In genomic region chr2:240387669-240388358, GRCh38 we compare ENCODE assay signal across 8 cellular contexts. TPM values are rescaled to one million over a fixed set of nuclear protein-coding genes. Genes with fewer than 3 reads are reported as not detected.
A peak's percentile ranks its signal among the peaks of the same experiment; 100 is the strongest.
DNase-seq lines count a peak whose midpoint lies in the region; ATAC-seq lines count a peak whose summit lies in the region.

No MANE protein-coding gene starts in this region.

- ATAC-seq in GM19328 (IDR thresholded peaks at IDR 0.05; ENCODE audit: unreplicated experiment), result no peak

- DNase-seq in C1 segment of cervical spinal cord (lab: John Stamatoyannopoulos, UW) (peak in 11 of 14 donors; percentile 5 to 85 (median 35)), SHP77 (lab: John Stamatoyannopoulos, UW) (peak; percentile 71 to 76), fibroblast of the conjunctiva (ENCODE audit: low read depth) (peak; percentile 84), occipital lobe (lab: John Stamatoyannopoulos, UW) (peak; percentile 31), NCI-H2029 (lab: John Stamatoyannopoulos, UW) (no peak), NCI-H1694 treated with DMSO at 0.1 percent for 48 hours (lab: John Stamatoyannopoulos, UW) (no peak)
- no peak for DNase-seq in stimulated activated naive CD4-positive, alpha-beta T cell (lab: John Stamatoyannopoulos, UW)

RNA-seq across cellular contexts. Expression of gene GPC1, which starts 47.6 kb away (rescaled TPM):
- total RNA-seq in occipital lobe, result 37.3 TPM

Comparison
In these comparisons a context has a peak if more than half of its experiments do, and no peak if none do; other contexts are left out.
1. DNase-seq: peak in C1 segment of cervical spinal cord (11 of 14), SHP77 (2 of 2), fibroblast of the conjunctiva (single experiment) and occipital lobe (single experiment); none in NCI-H2029 (single experiment), stimulated activated naive CD4-positive, alpha-beta T cell (0 of 6) and NCI-H1694 treated with DMSO at 0.1 percent for 48 hours (single experiment).